Comparison of ENCODE assay signal across 33 cellular contexts in the genomic region with DNA sequence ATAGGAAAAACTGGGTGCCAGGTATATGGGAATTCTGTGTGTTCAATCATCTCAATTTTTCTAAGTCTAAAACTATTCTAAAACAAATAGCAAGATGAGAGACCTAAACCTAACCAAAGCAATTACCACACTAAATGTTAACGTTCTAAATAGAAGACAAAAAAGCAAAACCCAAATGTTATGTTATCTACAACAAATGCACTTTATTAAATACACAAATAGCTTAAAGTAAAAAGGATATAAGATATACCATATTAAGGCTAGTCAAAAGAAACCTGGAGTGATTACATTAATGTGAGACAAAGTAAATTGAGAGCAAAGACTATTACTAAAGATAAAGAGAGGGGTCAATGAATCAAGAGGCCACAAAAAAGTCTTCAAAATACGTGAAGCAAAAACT.
"Had no signal": no experiment of that assay in that cellular context is flagged by ENCODE, and none has a peak within 500 bp of the region (broad histone marks: within the 10 kb centered on the region; RNA-seq: fewer than 3 reads in every experiment).

No MANE protein-coding gene starts in this region.

- H3K4me3 Mint-ChIP-seq: activated CD4-positive, alpha-beta memory T cell treated with anti-CD3 and anti-CD28 coated beads for 36 hours; activated CD4-positive, alpha-beta T cell treated with anti-CD3 and anti-CD28 coated beads for 36 hours; activated CD4-positive, alpha-beta T cell treated with anti-CD3 and anti-CD28 coated beads, Interleukin-2, amount 10 ng/mL, durations not matched to agents 24 days and 14 days; activated CD8-positive, alpha-beta memory T cell treated with anti-CD3 and anti-CD28 coated beads, Interleukin-2, amount 10 ng/mL, durations not matched to agents 7 days and 5 days; activated CD8-positive, alpha-beta T cell treated with anti-CD3 and anti-CD28 coated beads, Interleukin-2, amount 10 ng/mL, durations not matched to agents 7 days and 5 days; activated naive CD4-positive, alpha-beta T cell treated with anti-CD3 and anti-CD28 coated beads for 36 hours; activated naive CD4-positive, alpha-beta T cell treated with anti-CD3 and anti-CD28 coated beads, Interleukin-2, amount 50 U/mL, for 24 hours; activated naive CD8-positive, alpha-beta T cell treated with anti-CD3 and anti-CD28 coated beads for 36 hours; activated naive CD8-positive, alpha-beta T cell treated with anti-CD3 and anti-CD28 coated beads, Interleukin-2, amount 50 U/mL, for 24 hours; activated T-cell treated with anti-CD3 and anti-CD28 coated beads, Interleukin-2, amount 50 U/mL, for 24 hours; T-helper 17 cell; T-helper 2 cell treated with Interferon-gamma antibody and Interleukin-4, amounts not matched to agents 5 μg/mL and 100 μg/mL, for 36 hours had no signal

- H3K36me3 ChIP-seq: adrenal gland, WERI-Rb-1 had no signal

- H3K4me3 ChIP-seq: adrenal gland, body of pancreas had no signal

- ATAC-seq: activated CD4-positive, alpha-beta T cell treated with anti-CD3 and anti-CD28 coated beads for 36 hours; activated CD8-positive, alpha-beta memory T cell treated with anti-CD3 and anti-CD28 coated beads, Interleukin-2, amount 10 ng/mL, durations not matched to agents 7 days and 5 days; activated CD8-positive, alpha-beta T cell treated with anti-CD3 and anti-CD28 coated beads, Interleukin-2, amount 10 ng/mL, durations not matched to agents 7 days and 5 days; activated naive CD8-positive, alpha-beta T cell treated with anti-CD3 and anti-CD28 coated beads, Interleukin-2, amount 50 U/mL, for 24 hours; body of pancreas; effector memory CD8-positive, alpha-beta T cell; esophagus mucosa; T-helper 17 cell had no signal

- H3K27ac ChIP-seq: adrenal gland, body of pancreas, WERI-Rb-1 had no signal

- H3K9me3 ChIP-seq: adrenal gland, body of pancreas had no signal

- FAIRE-seq: endometrium, frontal cortex had no signal

- H3K27ac Mint-ChIP-seq: activated CD4-positive, alpha-beta memory T cell treated with anti-CD3 and anti-CD28 coated beads for 36 hours; activated CD4-positive, alpha-beta T cell treated with anti-CD3 and anti-CD28 coated beads for 36 hours; activated CD4-positive, alpha-beta T cell treated with anti-CD3 and anti-CD28 coated beads, Interleukin-2, amount 10 ng/mL, durations not matched to agents 24 days and 14 days; activated CD8-positive, alpha-beta memory T cell treated with anti-CD3 and anti-CD28 coated beads, Interleukin-2, amount 10 ng/mL, durations not matched to agents 7 days and 5 days; activated CD8-positive, alpha-beta T cell treated with anti-CD3 and anti-CD28 coated beads, Interleukin-2, amount 10 ng/mL, durations not matched to agents 7 days and 5 days; activated naive CD4-positive, alpha-beta T cell treated with anti-CD3 and anti-CD28 coated beads for 36 hours; activated naive CD4-positive, alpha-beta T cell treated with anti-CD3 and anti-CD28 coated beads, Interleukin-2, amount 50 U/mL, for 24 hours; activated naive CD8-positive, alpha-beta T cell treated with anti-CD3 and anti-CD28 coated beads for 36 hours; activated T-cell treated with anti-CD3 and anti-CD28 coated beads, Interleukin-2, amount 50 U/mL, for 24 hours; T-helper 17 cell; T-helper 2 cell treated with Interferon-gamma antibody and Interleukin-4, amounts not matched to agents 5 μg/mL and 100 μg/mL, for 36 hours had no signal

- H3K27me3 Mint-ChIP-seq: activated CD4-positive, alpha-beta memory T cell treated with anti-CD3 and anti-CD28 coated beads for 36 hours; activated CD4-positive, alpha-beta T cell treated with anti-CD3 and anti-CD28 coated beads for 36 hours; activated CD4-positive, alpha-beta T cell treated with anti-CD3 and anti-CD28 coated beads, Interleukin-2, amount 10 ng/mL, durations not matched to agents 24 days and 14 days; activated CD8-positive, alpha-beta memory T cell treated with anti-CD3 and anti-CD28 coated beads, Interleukin-2, amount 10 ng/mL, durations not matched to agents 7 days and 5 days; activated naive CD4-positive, alpha-beta T cell treated with anti-CD3 and anti-CD28 coated beads, Interleukin-2, amount 50 U/mL, for 24 hours; activated naive CD8-positive, alpha-beta T cell treated with anti-CD3 and anti-CD28 coated beads for 36 hours; activated naive CD8-positive, alpha-beta T cell treated with anti-CD3 and anti-CD28 coated beads, Interleukin-2, amount 50 U/mL, for 24 hours; activated T-cell treated with anti-CD3 and anti-CD28 coated beads, Interleukin-2, amount 50 U/mL, for 24 hours; effector memory CD8-positive, alpha-beta T cell; T-helper 17 cell had no signal

- H3K27me3 ChIP-seq: adrenal gland, body of pancreas had no signal

- DNase-seq: activated CD4-positive, alpha-beta memory T cell treated with anti-CD3 and anti-CD28 coated beads for 36 hours; activated CD4-positive, alpha-beta T cell treated with anti-CD3 and anti-CD28 coated beads for 36 hours; activated CD4-positive, alpha-beta T cell treated with anti-CD3 and anti-CD28 coated beads, Interleukin-2, amount 10 ng/mL, durations not matched to agents 24 days and 14 days; activated CD4-positive, CD25-positive, alpha-beta regulatory T cell; activated CD4-positive, CD25-positive, alpha-beta regulatory T cell treated with anti-CD3 and anti-CD28 coated beads, Interleukin-2, amount 50 U/mL, for 72 hours; activated CD8-positive, alpha-beta memory T cell treated with anti-CD3 and anti-CD28 coated beads, Interleukin-2, amount 10 ng/mL, durations not matched to agents 7 days and 5 days; activated CD8-positive, alpha-beta memory T cell treated with anti-CD3 and anti-CD28 coated beads, Interleukin-2, amount 50 U/mL, for 4 hours; activated CD8-positive, alpha-beta T cell treated with anti-CD3 and anti-CD28 coated beads, Interleukin-2, amount 10 ng/mL, durations not matched to agents 7 days and 5 days; activated effector memory CD4-positive, alpha-beta T cell treated with anti-CD3 and anti-CD28 coated beads, Interleukin-2, amount 50 U/mL, for 16 hours; activated naive CD4-positive, alpha-beta T cell treated with anti-CD3 and anti-CD28 coated beads for 36 hours; activated naive CD8-positive, alpha-beta T cell treated with anti-CD3 and anti-CD28 coated beads for 36 hours; activated naive CD8-positive, alpha-beta T cell treated with anti-CD3 and anti-CD28 coated beads, Interleukin-2, amount 50 U/mL, for 24 hours; activated T-cell treated with anti-CD3 and anti-CD28 coated beads, Interleukin-2, amount 50 U/mL, for 24 hours; adrenal gland; amygdala; aorta; body of pancreas; caudate nucleus; cortex of kidney; dermis blood vessel endothelial cell; effector CD4-positive, alpha-beta T cell; effector memory CD8-positive, alpha-beta T cell; foreskin fibroblast; head of caudate nucleus; T-helper 1 cell; T-helper 17 cell; T1000; WERI-Rb-1 had no signal
